1 cellular context compared by ENCODE assay signal in genomic region chr3:134308350-134308891, GRCh38.
TF ChIP-seq lines count a peak whose summit lies in the region.

No MANE protein-coding gene starts in this region.

TF ChIP-seq in HepG2, 621 proteins besides CTCF, POLR2A, EP300 and RAD21 (continued from another document):
- TF ChIP-seq FOXP4 (CRISPR knock-in tag; IDR thresholded peaks at IDR 0.05) (0 out of 2 replicates have a peak, but pooled peaks have one; percentile 30), BCL3 (CRISPR knock-in tag; IDR thresholded peaks at IDR 0.05) (0 out of 2 replicates have a peak, but pooled peaks have one; percentile 21), ZNF501 (CRISPR knock-in tag; IDR thresholded peaks at IDR 0.05) (peak; percentile 59), ZNF224 (CRISPR knock-in tag; IDR thresholded peaks at IDR 0.05) (no peak), LBX2 (CRISPR knock-in tag; IDR thresholded peaks at IDR 0.05; ENCODE audit: borderline replicate concordance) (no peak), GMEB1 (CRISPR knock-in tag; IDR thresholded peaks at IDR 0.05; ENCODE audit: borderline replicate concordance) (peak; percentile 29; the same call in 1 of the 2 replicates), RNF2 (conservative IDR thresholded peaks at IDR 0.05; ENCODE audit: low read depth) (0 out of 2 replicates have a peak, but pooled peaks have one; percentile 26), ZNF136 (CRISPR knock-in tag; IDR thresholded peaks at IDR 0.05; ENCODE audit: low read depth) (no peak), TIGD3 (CRISPR knock-in tag; IDR thresholded peaks at IDR 0.05; ENCODE audit: borderline replicate concordance) (no peak), ZNF563 (CRISPR knock-in tag; IDR thresholded peaks at IDR 0.05) (no peak), ZNF547 (CRISPR knock-in tag; IDR thresholded peaks at IDR 0.05) (peak; percentile 67), FOXK1 (CRISPR knock-in tag; IDR thresholded peaks at IDR 0.05; ENCODE audit: borderline replicate concordance, low read depth) (peak; percentile 8; the same call in 1 of the 2 replicates), ZBTB42 (CRISPR knock-in tag; IDR thresholded peaks at IDR 0.05) (no peak), HOXA3 (CRISPR knock-in tag; IDR thresholded peaks at IDR 0.05) (peak; percentile 39; the same call in 1 of the 2 replicates), RFX1 (IDR thresholded peaks at IDR 0.05) (no peak), STAG1 (CRISPR knock-in tag; IDR thresholded peaks at IDR 0.05) (peak; percentile 99), BCL6 (CRISPR knock-in tag; IDR thresholded peaks at IDR 0.05) (0 out of 2 replicates have a peak, but pooled peaks have one; percentile 29), ZBED4 (CRISPR knock-in tag; IDR thresholded peaks at IDR 0.05; ENCODE audit: borderline replicate concordance) (0 out of 2 replicates have a peak, but pooled peaks have one; percentile 41), ZNF788 (CRISPR knock-in tag; IDR thresholded peaks at IDR 0.05; ENCODE audit: borderline replicate concordance) (no peak), TEF (CRISPR knock-in tag; IDR thresholded peaks at IDR 0.05) (no peak), ZNF414 (CRISPR knock-in tag; IDR thresholded peaks at IDR 0.05) (no peak), CSRNP2 (CRISPR knock-in tag; conservative IDR thresholded peaks at IDR 0.05; ENCODE audit: low read depth) (no peak), SOX6 (IDR thresholded peaks at IDR 0.05) (no peak), SOX6 (CRISPR knock-in tag; IDR thresholded peaks at IDR 0.05) (peak; percentile 31; the same call in 1 of the 2 replicates), SALL1 (CRISPR knock-in tag; IDR thresholded peaks at IDR 0.05) (peak; percentile 71; the same call in 1 of the 2 replicates), ZNF580 (CRISPR knock-in tag; IDR thresholded peaks at IDR 0.05; ENCODE audit: borderline replicate concordance, low read depth) (0 out of 2 replicates have a peak, but pooled peaks have one; percentile 28), CCDC6 (CRISPR knock-in tag; IDR thresholded peaks at IDR 0.05) (no peak), ZNF562 (CRISPR knock-in tag; IDR thresholded peaks at IDR 0.05; ENCODE audit: borderline replicate concordance) (no peak), ZNF598 (CRISPR knock-in tag; IDR thresholded peaks at IDR 0.05; ENCODE audit: borderline replicate concordance) (0 out of 2 replicates have a peak, but pooled peaks have one; percentile 44), HOXD1 (CRISPR knock-in tag; IDR thresholded peaks at IDR 0.05) (no peak), ZNF460 (CRISPR knock-in tag; IDR thresholded peaks at IDR 0.05; ENCODE audit: borderline replicate concordance) (no peak), SALL2 (CRISPR knock-in tag; IDR thresholded peaks at IDR 0.05) (no peak), BRD4 (CRISPR knock-in tag; IDR thresholded peaks at IDR 0.05) (no peak)
